11 cellular contexts compared by ENCODE assay signal in the genomic region with DNA sequence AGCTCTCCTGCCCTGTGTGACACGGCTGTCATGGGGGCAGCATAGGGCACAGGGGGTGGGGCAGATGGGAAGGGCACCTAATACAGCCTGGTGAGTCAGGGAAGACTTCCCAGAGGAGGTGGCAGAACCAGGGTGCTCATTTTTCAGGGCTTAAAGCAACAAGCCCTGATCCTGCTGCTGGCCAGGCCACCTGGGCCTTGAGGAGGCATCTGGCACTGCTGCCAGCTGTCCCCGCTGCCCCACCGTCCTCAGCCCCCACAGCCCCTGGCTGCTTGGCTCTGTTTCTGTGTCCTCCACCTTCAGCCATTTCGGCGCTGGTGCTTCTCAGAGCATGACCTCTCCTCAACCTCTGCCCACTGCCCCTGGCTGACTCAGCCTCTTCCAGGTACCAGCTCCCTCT. TPM values are rescaled to one million over a fixed set of nuclear protein-coding genes. Genes with fewer than 3 reads are reported as not detected.
DNase-seq lines count a peak whose midpoint lies in the region; ATAC-seq, FAIRE-seq and TF ChIP-seq lines count a peak whose summit lies in the region.
"Had no signal": no experiment of that assay in that cellular context is flagged by ENCODE, and none has a peak within 500 bp of the region (broad histone marks: within the 10 kb centered on the region; RNA-seq: fewer than 3 reads in every experiment).

No MANE protein-coding gene starts in this region.

- TF ChIP-seq CTCF in HepG2 (CRISPR knock-in tag; IDR thresholded peaks at IDR 0.05) (no peak), right lobe of liver (IDR thresholded peaks at IDR 0.05) (no peak), astrocyte (IDR thresholded peaks at IDR 0.05; ENCODE audit: insufficient read depth, low read depth, low read length) (no peak)

- no peaks in the 10 kb centered on the region for H3K9me3 Mint-ChIP-seq in astrocyte (ENCODE audit: unreplicated experiment)
- H3K9me3 Mint-ChIP-seq in natural killer cell treated with Interleukin-12 subunit alpha and Interleukin-12 subunit beta and Interleukin-15 and Interleukin-18, amount 100 ng/mL, for 72 hours, result no peaks in the 10 kb centered on the region

- H3K27ac ChIP-seq in HepG2 (ENCODE audit: extremely low read length, insufficient read depth, low read length), result no peak overlapping the region
- H3K27ac ChIP-seq in right lobe of liver, result no peak overlapping the region
- no peak overlapping the region for H3K27ac ChIP-seq in astrocyte (ENCODE audit: low read depth, low read length)

- H3K9me3 ChIP-seq in HepG2 (ENCODE audit: low read length) (no peaks in the 10 kb centered on the region), right lobe of liver (no peaks in the 10 kb centered on the region), astrocyte (ENCODE audit: insufficient read depth, low read depth, low read length) (no peaks in the 10 kb centered on the region)

- H4K20me1 ChIP-seq in HepG2 (ENCODE audit: insufficient read depth, low read length) (peaks cover 21% of the 10 kb centered on the region; the same call in 1 of the 2 replicates), astrocyte (ENCODE audit: insufficient read depth, low read length) (peaks cover 72% of the 10 kb centered on the region)

- POLR2A ChIA-PET in HepG2 (lab: Yijun Ruan, JAX), result interaction anchor here (1.0 to 1.7 kb wide), 6 partner anchors 12 to 53 kb away, joined by 3 to 5 read pairs (median 4); a partner anchor contains a TSS

- WGBS in HepG2 (ENCODE audit: low lambda C conversion rate), result 90% methylated on average over 5 of the region's 5 CpGs
- WGBS in right lobe of liver (ENCODE audit: insufficient coverage, low coverage, low lambda C conversion rate, missing lambda C conversion rate), result no CpG with 5 or more reads among the region's 5 CpGs

- TF ChIP-seq RAD21 in HepG2 (CRISPR knock-in tag; IDR thresholded peaks at IDR 0.05), result no peak

- peaks cover 28% of the 10 kb centered on the region for H3K36me3 Mint-ChIP-seq in astrocyte (ENCODE audit: low read depth, unreplicated experiment)
- peaks cover 4% of the 10 kb centered on the region for H3K36me3 Mint-ChIP-seq in natural killer cell treated with Interleukin-12 subunit alpha and Interleukin-12 subunit beta and Interleukin-15 and Interleukin-18, amount 100 ng/mL, for 72 hours

- peaks cover 29 to 61% of the 10 kb centered on the region in 2 experiments for H3K36me3 ChIP-seq in HepG2 (replicated peaks in 1 of 2; ENCODE audit: control insufficient read depth in 1 of 2, insufficient read depth in 2 of 2, low read length in 2 of 2)
- H3K36me3 ChIP-seq in right lobe of liver, result peaks cover 6 to 36% (median 12%) of the 10 kb centered on the region in 4 donors
- H3K36me3 ChIP-seq in astrocyte (ENCODE audit: insufficient read depth, low read length), result peaks cover 14% of the 10 kb centered on the region

- H3K4me1 ChIP-seq in HepG2 (ENCODE audit: insufficient read depth, low read length), result peaks cover 37% of the 10 kb centered on the region
- peaks cover 0 to 31% (median 11%) of the 10 kb centered on the region in 4 donors for H3K4me1 ChIP-seq in right lobe of liver
- peaks cover 41% of the 10 kb centered on the region for H3K4me1 ChIP-seq in astrocyte (ENCODE audit: insufficient read depth, low read length)

- CTCF ChIA-PET in HepG2 (lab: Yijun Ruan, JAX; ENCODE audit: low intra/inter-chr PET ratio, low total read pairs), result no interaction called here

- TF ChIP-seq POLR2A in HepG2 (IDR thresholded peaks at IDR 0.05; ENCODE audit: insufficient read depth in 1 of 2, low read depth in 2 of 2, low read length in 2 of 2), result no peak
- TF ChIP-seq POLR2A in right lobe of liver (IDR thresholded peaks at IDR 0.05), result no peak

- H3K4me2 ChIP-seq in HepG2 (ENCODE audit: low read depth, low read length) (no peak overlapping the region), astrocyte (ENCODE audit: low read length) (no peak overlapping the region)

- peak overlapping the region; percentile 12 for H3K4me3 Mint-ChIP-seq in astrocyte (ENCODE audit: unreplicated experiment)
- no peak overlapping the region for H3K4me3 Mint-ChIP-seq in natural killer cell treated with Interleukin-12 subunit alpha and Interleukin-12 subunit beta and Interleukin-15 and Interleukin-18, amount 100 ng/mL, for 72 hours

- no peaks in the 10 kb centered on the region; a peak in 1 of 5 replicates for H3K27me3 ChIP-seq in HepG2 (ENCODE audit: control insufficient read depth in 1 of 2, insufficient read depth in 2 of 2, low read length in 2 of 2)
- no peaks in the 10 kb centered on the region for H3K27me3 ChIP-seq in right lobe of liver
- no peaks in the 10 kb centered on the region for H3K27me3 ChIP-seq in astrocyte (ENCODE audit: insufficient read depth, low read length)

- peaks cover 27% of the 10 kb centered on the region for H3K4me1 Mint-ChIP-seq in astrocyte (ENCODE audit: low read depth, unreplicated experiment)
- peaks cover 26 to 35% of the 10 kb centered on the region in 2 donors for H3K4me1 Mint-ChIP-seq in natural killer cell treated with Interleukin-12 subunit alpha and Interleukin-12 subunit beta and Interleukin-15 and Interleukin-18, amount 100 ng/mL, for 72 hours (ENCODE audit: low read depth in 2 of 2)

- H3K27ac Mint-ChIP-seq in astrocyte (ENCODE audit: unreplicated experiment), result no peak overlapping the region
- H3K27ac Mint-ChIP-seq in natural killer cell treated with Interleukin-12 subunit alpha and Interleukin-12 subunit beta and Interleukin-15 and Interleukin-18, amount 100 ng/mL, for 72 hours, result peak overlapping the region; percentile 87 to 89

- H3K9ac ChIP-seq in HepG2 (ENCODE audit: insufficient read depth, low read depth, low read length) (no peak overlapping the region), astrocyte (ENCODE audit: low read length) (no peak overlapping the region)

- DNase-seq in HepG2 (ENCODE audit: low spot score) (no peak), right lobe of liver (no peak), astrocyte (ENCODE audit: low read depth) (no peak), SK-N-DZ (ENCODE audit: low spot score) (no peak)
- no peak for DNase-seq in natural killer cell treated with Interleukin-12 subunit alpha and Interleukin-12 subunit beta and Interleukin-15 and Interleukin-18, amount 100 ng/mL, for 72 hours (ENCODE audit: low spot score)
- DNase-seq: AML-193, GDM1, NCI-H2081 had no signal

- no peak overlapping the region for H2AFZ ChIP-seq in HepG2 (ENCODE audit: low read length)
- no peak overlapping the region for H2AFZ ChIP-seq in astrocyte (ENCODE audit: low read depth, low read length)

- no peaks in the 10 kb centered on the region for H3K27me3 Mint-ChIP-seq in astrocyte (ENCODE audit: low read depth, unreplicated experiment)
- H3K27me3 Mint-ChIP-seq in natural killer cell treated with Interleukin-12 subunit alpha and Interleukin-12 subunit beta and Interleukin-15 and Interleukin-18, amount 100 ng/mL, for 72 hours, result no peaks in the 10 kb centered on the region

- BruUV-seq in HepG2 (replicated peaks; lab: Mats Ljungman, UMichigan), result no TSS peak

- H3K79me2 ChIP-seq in HepG2 (ENCODE audit: insufficient read depth, low read length) (peaks cover 49% of the 10 kb centered on the region), astrocyte (ENCODE audit: insufficient read depth, low read length) (peaks cover 70% of the 10 kb centered on the region)

- H3K4me3 ChIP-seq in HepG2 (replicated peaks in 1 of 3; ENCODE audit: insufficient read depth in 1 of 3, low read depth in 2 of 3, low read length in 3 of 3) (no peak overlapping the region), right lobe of liver (no peak overlapping the region), astrocyte (ENCODE audit: insufficient read depth, low read depth, low read length) (no peak overlapping the region)

- TF ChIP-seq EP300 in HepG2 (IDR thresholded peaks at IDR 0.05; ENCODE audit: low read depth in 2 of 2, low read length in 2 of 2), result no peak
- TF ChIP-seq EP300 in HepG2 (CRISPR knock-in tag; IDR thresholded peaks at IDR 0.05; ENCODE audit: borderline replicate concordance), result no peak

- in situ Hi-C loops in HepG2 (cut with HindIII; ENCODE audit: extremely low pct_ligation_motif_present, low pct_unique_long_range_greater_than_20kb), result loop anchor here (5.0 kb wide), 1 partner anchor 32 kb away; a partner anchor contains a TSS

- ATAC-seq in HepG2, result no peak
- no peak for ATAC-seq in right lobe of liver
- no peak for ATAC-seq in natural killer cell treated with Interleukin-12 subunit alpha and Interleukin-12 subunit beta and Interleukin-15 and Interleukin-18, amount 100 ng/mL, for 72 hours
- no peak for ATAC-seq in HG03521 (IDR thresholded peaks at IDR 0.05; ENCODE audit: unreplicated experiment)
- no peak for ATAC-seq in HG02884 (IDR thresholded peaks at IDR 0.05; ENCODE audit: unreplicated experiment)
- ATAC-seq in esophagus mucosa, result no peak

- no peak for FAIRE-seq in HepG2 (lab: Jason Lieb, UNC)
- no peak for FAIRE-seq in astrocyte (lab: Jason Lieb, UNC)

- intact Hi-C loops in HepG2 (cut with micrococcal nuclease; ENCODE audit: unreplicated experiment), result no loop called here
- intact Hi-C loops in right lobe of liver (cut with DNase I), result no loop called here

RNA-seq across cellular contexts. Expression of a gene that starts 4.3 kb away (rescaled TPM):
- total RNA-seq in HepG2 (2016; rRNA removed; fragmentation: Illumina TruSeq; extraction: Trizol), result 35.6 and 51.5 TPM in 2 replicates
- total RNA-seq in HepG2 (2016; cell fraction: cytosol; rRNA removed; fragmentation: Illumina TruSeq; extraction: Trizol; ENCODE audit: low read depth), result 9.8 and 11.0 TPM in 2 replicates
- 28.4 and 51.3 TPM in 2 replicates for total RNA-seq in HepG2 (2016; cell fraction: insoluble cytoplasmic fraction; rRNA removed; fragmentation: Illumina TruSeq; extraction: Trizol)
- total RNA-seq in HepG2 (2016; cell fraction: membrane; rRNA removed; fragmentation: Illumina TruSeq; extraction: Trizol), result 23.9 and 24.4 TPM in 2 replicates
- total RNA-seq in HepG2 (2016; cell fraction: nucleus; rRNA removed; fragmentation: Illumina TruSeq; extraction: Trizol), result 38.3 and 44.6 TPM in 2 replicates
- 35.9 and 54.6 TPM in 2 replicates for polyA plus RNA-seq in HepG2 (2011; rRNA removed)
- 29.9 and 43.3 TPM in 2 replicates for polyA plus RNA-seq in HepG2 (2011; cell fraction: cytosol; rRNA removed)
- 105 and 109 TPM in 2 replicates for polyA plus RNA-seq in HepG2 (2011; cell fraction: nucleus; rRNA removed)
- 41.6 and 47.6 TPM in 2 replicates for polyA plus RNA-seq in HepG2 (2012)
- 10.0 and 10.8 TPM in 2 replicates for polyA plus RNA-seq in HepG2 (2016; cell fraction: cytosol; fragmentation: Illumina TruSeq; extraction: Trizol; ENCODE audit: low read depth)
- 43.2 and 55.5 TPM in 2 replicates for polyA plus RNA-seq in HepG2 (2016; cell fraction: insoluble cytoplasmic fraction; fragmentation: Illumina TruSeq; extraction: Trizol; ENCODE audit: low read depth)
- 24.5 and 29.1 TPM in 2 replicates for polyA plus RNA-seq in HepG2 (2016; cell fraction: membrane; fragmentation: Illumina TruSeq; extraction: Trizol; ENCODE audit: low read depth)
- polyA plus RNA-seq in HepG2 (2016; cell fraction: nucleus; fragmentation: Illumina TruSeq; extraction: Trizol; ENCODE audit: insufficient read depth, low read depth), result 98.1 and 107 TPM in 2 replicates
- 59.8 and 117 TPM in 2 replicates for polyA minus RNA-seq in HepG2 (2011; rRNA and poly(A)+ RNA removed; ENCODE audit: low replicate concordance)
- polyA minus RNA-seq in HepG2 (2011; cell fraction: cytosol; rRNA and poly(A)+ RNA removed), result 35.9 and 41.2 TPM in 2 replicates
- 61.7 and 76.1 TPM in 2 replicates for polyA minus RNA-seq in HepG2 (2011; cell fraction: nucleus; rRNA and poly(A)+ RNA removed)
- 10 to 100 TPM; 48.3 to 67.1 (median 60.9) TPM for total RNA-seq in right lobe of liver
- 55.4 and 61.3 TPM in 2 replicates for total RNA-seq in astrocyte
- total RNA-seq in natural killer cell treated with Interleukin-12 subunit alpha and Interleukin-12 subunit beta and Interleukin-15 and Interleukin-18, amount 100 ng/mL, for 72 hours, result 10 to 100 TPM; 81.1 to 83.3 TPM
- polyA plus RNA-seq in SK-N-DZ (2014; cell fraction: cytosol; rRNA removed), result 14.1 and 19.2 TPM in 2 replicates
- polyA plus RNA-seq in SK-N-DZ (2014; cell fraction: nucleus; rRNA removed), result 13.2 and 13.3 TPM in 2 replicates
- 32.4 TPM for total RNA-seq in esophagus mucosa

RNA-seq across cellular contexts. Expression of a gene that starts 5.9 kb away (rescaled TPM):
- total RNA-seq in HepG2 (2016; rRNA removed; fragmentation: Illumina TruSeq; extraction: Trizol) (14.5 and 23.0 TPM in 2 replicates), right lobe of liver (10 to 100 TPM; 11.2 to 32.9 (median 12.4) TPM), astrocyte (45.6 and 51.2 TPM in 2 replicates), esophagus mucosa (23.8 TPM)
- total RNA-seq in HepG2 (2016; cell fraction: cytosol; rRNA removed; fragmentation: Illumina TruSeq; extraction: Trizol; ENCODE audit: low read depth), result 8.5 and 8.7 TPM in 2 replicates
- total RNA-seq in HepG2 (2016; cell fraction: insoluble cytoplasmic fraction; rRNA removed; fragmentation: Illumina TruSeq; extraction: Trizol), result 12.2 and 22.7 TPM in 2 replicates
- total RNA-seq in HepG2 (2016; cell fraction: membrane; rRNA removed; fragmentation: Illumina TruSeq; extraction: Trizol), result 9.3 and 9.7 TPM in 2 replicates
- total RNA-seq in HepG2 (2016; cell fraction: nucleus; rRNA removed; fragmentation: Illumina TruSeq; extraction: Trizol), result 26.0 and 33.8 TPM in 2 replicates
- polyA plus RNA-seq in HepG2 (2011; rRNA removed), result 16.2 and 23.1 TPM in 2 replicates
- polyA plus RNA-seq in HepG2 (2011; cell fraction: cytosol; rRNA removed), result 12.7 and 17.1 TPM in 2 replicates
- 99.5 and 123 TPM in 2 replicates for polyA plus RNA-seq in HepG2 (2011; cell fraction: nucleus; rRNA removed)
- polyA plus RNA-seq in HepG2 (2012), result 14.4 and 24.5 TPM in 2 replicates
- polyA plus RNA-seq in HepG2 (2016; cell fraction: cytosol; fragmentation: Illumina TruSeq; extraction: Trizol; ENCODE audit: low read depth), result 4.3 and 4.9 TPM in 2 replicates
- 14.3 and 21.7 TPM in 2 replicates for polyA plus RNA-seq in HepG2 (2016; cell fraction: insoluble cytoplasmic fraction; fragmentation: Illumina TruSeq; extraction: Trizol; ENCODE audit: low read depth)
- polyA plus RNA-seq in HepG2 (2016; cell fraction: membrane; fragmentation: Illumina TruSeq; extraction: Trizol; ENCODE audit: low read depth), result 5.8 and 6.9 TPM in 2 replicates
- 68.2 and 73.5 TPM in 2 replicates for polyA plus RNA-seq in HepG2 (2016; cell fraction: nucleus; fragmentation: Illumina TruSeq; extraction: Trizol; ENCODE audit: insufficient read depth, low read depth)
- polyA minus RNA-seq in HepG2 (2011; rRNA and poly(A)+ RNA removed; ENCODE audit: low replicate concordance), result 35.6 and 67.6 TPM in 2 replicates
- polyA minus RNA-seq in HepG2 (2011; cell fraction: cytosol; rRNA and poly(A)+ RNA removed), result 23.3 and 27.8 TPM in 2 replicates
- polyA minus RNA-seq in HepG2 (2011; cell fraction: nucleus; rRNA and poly(A)+ RNA removed), result 32.3 and 32.8 TPM in 2 replicates
- total RNA-seq in natural killer cell treated with Interleukin-12 subunit alpha and Interleukin-12 subunit beta and Interleukin-15 and Interleukin-18, amount 100 ng/mL, for 72 hours, result 10 to 100 TPM; 65.1 to 96.9 TPM
- polyA plus RNA-seq in SK-N-DZ (2014; cell fraction: cytosol; rRNA removed), result 14.6 and 18.7 TPM in 2 replicates
- 37.3 and 48.4 TPM in 2 replicates for polyA plus RNA-seq in SK-N-DZ (2014; cell fraction: nucleus; rRNA removed)

RNA-seq across cellular contexts. Expression of a gene that starts 14.1 kb away (rescaled TPM):
- not detected in 2 replicates for total RNA-seq in HepG2 (2016; rRNA removed; fragmentation: Illumina TruSeq; extraction: Trizol)
- total RNA-seq in HepG2 (2016; cell fraction: cytosol; rRNA removed; fragmentation: Illumina TruSeq; extraction: Trizol; ENCODE audit: low read depth), result not detected in 2 replicates
- not detected in 2 replicates for total RNA-seq in HepG2 (2016; cell fraction: insoluble cytoplasmic fraction; rRNA removed; fragmentation: Illumina TruSeq; extraction: Trizol)
- not detected in 2 replicates for total RNA-seq in HepG2 (2016; cell fraction: membrane; rRNA removed; fragmentation: Illumina TruSeq; extraction: Trizol)
- 1.2 TPM in 1 of 2 replicates, not detected in the other for total RNA-seq in HepG2 (2016; cell fraction: nucleus; rRNA removed; fragmentation: Illumina TruSeq; extraction: Trizol)
- 0.11 and 0.14 TPM in 2 replicates for polyA plus RNA-seq in HepG2 (2011; rRNA removed)
- polyA plus RNA-seq in HepG2 (2011; cell fraction: cytosol; rRNA removed), result 0.04 TPM in 1 of 2 replicates, not detected in the other
- 0.69 and 0.97 TPM in 2 replicates for polyA plus RNA-seq in HepG2 (2011; cell fraction: nucleus; rRNA removed)
- 0.28 TPM in 1 of 2 replicates, not detected in the other for polyA plus RNA-seq in HepG2 (2012)
- not detected in 2 replicates for polyA plus RNA-seq in HepG2 (2016; cell fraction: cytosol; fragmentation: Illumina TruSeq; extraction: Trizol; ENCODE audit: low read depth)
- not detected in 2 replicates for polyA plus RNA-seq in HepG2 (2016; cell fraction: insoluble cytoplasmic fraction; fragmentation: Illumina TruSeq; extraction: Trizol; ENCODE audit: low read depth)
- polyA plus RNA-seq in HepG2 (2016; cell fraction: membrane; fragmentation: Illumina TruSeq; extraction: Trizol; ENCODE audit: low read depth), result not detected in 2 replicates
- 0.38 and 0.77 TPM in 2 replicates for polyA plus RNA-seq in HepG2 (2016; cell fraction: nucleus; fragmentation: Illumina TruSeq; extraction: Trizol; ENCODE audit: insufficient read depth, low read depth)
- polyA minus RNA-seq in HepG2 (2011; rRNA and poly(A)+ RNA removed; ENCODE audit: low replicate concordance), result 0.33 and 0.90 TPM in 2 replicates
- polyA minus RNA-seq in HepG2 (2011; cell fraction: cytosol; rRNA and poly(A)+ RNA removed), result not detected in 2 replicates
- polyA minus RNA-seq in HepG2 (2011; cell fraction: nucleus; rRNA and poly(A)+ RNA removed), result 0.75 and 1.2 TPM in 2 replicates
- under 1 TPM in 1 of 6 experiments, not detected in 5; 0.31 TPM for total RNA-seq in right lobe of liver
- 0.84 TPM in 1 of 2 replicates, not detected in the other for total RNA-seq in astrocyte
- 1 to 10 TPM; 2.3 to 2.8 TPM for total RNA-seq in natural killer cell treated with Interleukin-12 subunit alpha and Interleukin-12 subunit beta and Interleukin-15 and Interleukin-18, amount 100 ng/mL, for 72 hours
- polyA plus RNA-seq in SK-N-DZ (2014; cell fraction: cytosol; rRNA removed), result 0.19 and 0.38 TPM in 2 replicates
- 1.6 and 2.0 TPM in 2 replicates for polyA plus RNA-seq in SK-N-DZ (2014; cell fraction: nucleus; rRNA removed)
- 20.2 TPM for total RNA-seq in esophagus mucosa

RNA-seq across cellular contexts. Expression of a gene that starts 28.2 kb away (rescaled TPM):
- total RNA-seq in HepG2 (2016; rRNA removed; fragmentation: Illumina TruSeq; extraction: Trizol), result 5.4 and 5.8 TPM in 2 replicates
- 2.4 and 2.5 TPM in 2 replicates for total RNA-seq in HepG2 (2016; cell fraction: cytosol; rRNA removed; fragmentation: Illumina TruSeq; extraction: Trizol; ENCODE audit: low read depth)
- total RNA-seq in HepG2 (2016; cell fraction: insoluble cytoplasmic fraction; rRNA removed; fragmentation: Illumina TruSeq; extraction: Trizol), result 5.0 and 7.9 TPM in 2 replicates
- total RNA-seq in HepG2 (2016; cell fraction: membrane; rRNA removed; fragmentation: Illumina TruSeq; extraction: Trizol), result 5.1 and 6.5 TPM in 2 replicates
- 4.5 and 6.8 TPM in 2 replicates for total RNA-seq in HepG2 (2016; cell fraction: nucleus; rRNA removed; fragmentation: Illumina TruSeq; extraction: Trizol)
- polyA plus RNA-seq in HepG2 (2011; rRNA removed), result 7.7 and 9.1 TPM in 2 replicates
- 4.1 and 8.2 TPM in 2 replicates for polyA plus RNA-seq in HepG2 (2011; cell fraction: cytosol; rRNA removed)
- 29.6 and 37.0 TPM in 2 replicates for polyA plus RNA-seq in HepG2 (2011; cell fraction: nucleus; rRNA removed)
- polyA plus RNA-seq in HepG2 (2012), result 4.6 and 5.8 TPM in 2 replicates
- polyA plus RNA-seq in HepG2 (2016; cell fraction: cytosol; fragmentation: Illumina TruSeq; extraction: Trizol; ENCODE audit: low read depth), result 2.6 and 2.8 TPM in 2 replicates
- 4.1 and 5.0 TPM in 2 replicates for polyA plus RNA-seq in HepG2 (2016; cell fraction: insoluble cytoplasmic fraction; fragmentation: Illumina TruSeq; extraction: Trizol; ENCODE audit: low read depth)
- 4.4 and 5.1 TPM in 2 replicates for polyA plus RNA-seq in HepG2 (2016; cell fraction: membrane; fragmentation: Illumina TruSeq; extraction: Trizol; ENCODE audit: low read depth)
- 10.2 and 11.1 TPM in 2 replicates for polyA plus RNA-seq in HepG2 (2016; cell fraction: nucleus; fragmentation: Illumina TruSeq; extraction: Trizol; ENCODE audit: insufficient read depth, low read depth)
- 33.6 and 36.0 TPM in 2 replicates for polyA minus RNA-seq in HepG2 (2011; rRNA and poly(A)+ RNA removed; ENCODE audit: low replicate concordance)
- 9.0 and 11.6 TPM in 2 replicates for polyA minus RNA-seq in HepG2 (2011; cell fraction: cytosol; rRNA and poly(A)+ RNA removed)
- 6.8 and 10.8 TPM in 2 replicates for polyA minus RNA-seq in HepG2 (2011; cell fraction: nucleus; rRNA and poly(A)+ RNA removed)
- total RNA-seq in right lobe of liver, result 10 to 100 TPM; 21.1 to 34.1 (median 25.3) TPM
- 19.0 and 26.7 TPM in 2 replicates for total RNA-seq in astrocyte
- total RNA-seq in natural killer cell treated with Interleukin-12 subunit alpha and Interleukin-12 subunit beta and Interleukin-15 and Interleukin-18, amount 100 ng/mL, for 72 hours, result 100 to 1,000 TPM; 139 to 140 TPM
- 8.3 and 12.0 TPM in 2 replicates for polyA plus RNA-seq in SK-N-DZ (2014; cell fraction: cytosol; rRNA removed)
- polyA plus RNA-seq in SK-N-DZ (2014; cell fraction: nucleus; rRNA removed), result 7.1 and 14.1 TPM in 2 replicates
- 23.1 TPM for total RNA-seq in esophagus mucosa

RNA-seq across cellular contexts. Expression of a gene that starts 33.9 kb away (rescaled TPM):
- total RNA-seq in HepG2 (2016; rRNA removed; fragmentation: Illumina TruSeq; extraction: Trizol), result 5.4 and 10.6 TPM in 2 replicates
- total RNA-seq in HepG2 (2016; cell fraction: cytosol; rRNA removed; fragmentation: Illumina TruSeq; extraction: Trizol; ENCODE audit: low read depth), result 2.5 and 2.6 TPM in 2 replicates
- total RNA-seq in HepG2 (2016; cell fraction: insoluble cytoplasmic fraction; rRNA removed; fragmentation: Illumina TruSeq; extraction: Trizol), result 3.9 and 9.7 TPM in 2 replicates
- total RNA-seq in HepG2 (2016; cell fraction: membrane; rRNA removed; fragmentation: Illumina TruSeq; extraction: Trizol), result 3.4 TPM in 2 replicates
- total RNA-seq in HepG2 (2016; cell fraction: nucleus; rRNA removed; fragmentation: Illumina TruSeq; extraction: Trizol), result 7.8 and 8.4 TPM in 2 replicates
- polyA plus RNA-seq in HepG2 (2011; rRNA removed), result 8.3 and 14.4 TPM in 2 replicates
- polyA plus RNA-seq in HepG2 (2011; cell fraction: cytosol; rRNA removed), result 7.1 and 10.0 TPM in 2 replicates
- 74.9 and 85.5 TPM in 2 replicates for polyA plus RNA-seq in HepG2 (2011; cell fraction: nucleus; rRNA removed)
- 9.8 and 10.7 TPM in 2 replicates for polyA plus RNA-seq in HepG2 (2012)
- 0.58 and 0.94 TPM in 2 replicates for polyA plus RNA-seq in HepG2 (2016; cell fraction: cytosol; fragmentation: Illumina TruSeq; extraction: Trizol; ENCODE audit: low read depth)
- 4.6 and 5.1 TPM in 2 replicates for polyA plus RNA-seq in HepG2 (2016; cell fraction: insoluble cytoplasmic fraction; fragmentation: Illumina TruSeq; extraction: Trizol; ENCODE audit: low read depth)
- 0.79 and 1.3 TPM in 2 replicates for polyA plus RNA-seq in HepG2 (2016; cell fraction: membrane; fragmentation: Illumina TruSeq; extraction: Trizol; ENCODE audit: low read depth)
- polyA plus RNA-seq in HepG2 (2016; cell fraction: nucleus; fragmentation: Illumina TruSeq; extraction: Trizol; ENCODE audit: insufficient read depth, low read depth), result 27.0 and 30.2 TPM in 2 replicates
- polyA minus RNA-seq in HepG2 (2011; rRNA and poly(A)+ RNA removed; ENCODE audit: low replicate concordance), result 23.3 and 45.1 TPM in 2 replicates
- 7.6 and 13.2 TPM in 2 replicates for polyA minus RNA-seq in HepG2 (2011; cell fraction: cytosol; rRNA and poly(A)+ RNA removed)
- 6.4 and 11.8 TPM in 2 replicates for polyA minus RNA-seq in HepG2 (2011; cell fraction: nucleus; rRNA and poly(A)+ RNA removed)
- total RNA-seq in right lobe of liver, result 10 to 100 TPM; 10.0 to 29.9 (median 13.7) TPM
- total RNA-seq in astrocyte, result 9.4 and 10.1 TPM in 2 replicates
- total RNA-seq in natural killer cell treated with Interleukin-12 subunit alpha and Interleukin-12 subunit beta and Interleukin-15 and Interleukin-18, amount 100 ng/mL, for 72 hours, result 100 to 1,000 TPM; 156 to 188 TPM
- 4.4 and 10.3 TPM in 2 replicates for polyA plus RNA-seq in SK-N-DZ (2014; cell fraction: cytosol; rRNA removed)
- 6.3 and 10.7 TPM in 2 replicates for polyA plus RNA-seq in SK-N-DZ (2014; cell fraction: nucleus; rRNA removed)
- 52.6 TPM for total RNA-seq in esophagus mucosa
